In genomic region chr16:10504404-10504885, GRCh38 we compare ENCODE assay signal across 1 cellular context.
TF ChIP-seq lines count a peak whose summit lies in the region.

No MANE protein-coding gene starts in this region.

TF ChIP-seq in H1, 55 proteins besides CTCF, POLR2A, EP300 and RAD21:
- TF ChIP-seq MAX (IDR thresholded peaks at IDR 0.05): no peak
- peak; percentile 55 for TF ChIP-seq ASH2L (IDR thresholded peaks at IDR 0.05; ENCODE audit: low read length)
- no peak for TF ChIP-seq TAF7 (optimal IDR thresholded peaks at IDR 0.05; ENCODE audit: borderline replicate concordance, low read depth, low read length)
- TF ChIP-seq E2F6 (IDR thresholded peaks at IDR 0.05): no peak
- no peak for TF ChIP-seq SP1 (IDR thresholded peaks at IDR 0.05; ENCODE audit: low read depth, low read length)
- TF ChIP-seq TEAD4 (IDR thresholded peaks at IDR 0.05; ENCODE audit: low read depth, low read length): no peak
TF ChIP-seq in H1: peak in this region for 1.
